In the genomic region with DNA sequence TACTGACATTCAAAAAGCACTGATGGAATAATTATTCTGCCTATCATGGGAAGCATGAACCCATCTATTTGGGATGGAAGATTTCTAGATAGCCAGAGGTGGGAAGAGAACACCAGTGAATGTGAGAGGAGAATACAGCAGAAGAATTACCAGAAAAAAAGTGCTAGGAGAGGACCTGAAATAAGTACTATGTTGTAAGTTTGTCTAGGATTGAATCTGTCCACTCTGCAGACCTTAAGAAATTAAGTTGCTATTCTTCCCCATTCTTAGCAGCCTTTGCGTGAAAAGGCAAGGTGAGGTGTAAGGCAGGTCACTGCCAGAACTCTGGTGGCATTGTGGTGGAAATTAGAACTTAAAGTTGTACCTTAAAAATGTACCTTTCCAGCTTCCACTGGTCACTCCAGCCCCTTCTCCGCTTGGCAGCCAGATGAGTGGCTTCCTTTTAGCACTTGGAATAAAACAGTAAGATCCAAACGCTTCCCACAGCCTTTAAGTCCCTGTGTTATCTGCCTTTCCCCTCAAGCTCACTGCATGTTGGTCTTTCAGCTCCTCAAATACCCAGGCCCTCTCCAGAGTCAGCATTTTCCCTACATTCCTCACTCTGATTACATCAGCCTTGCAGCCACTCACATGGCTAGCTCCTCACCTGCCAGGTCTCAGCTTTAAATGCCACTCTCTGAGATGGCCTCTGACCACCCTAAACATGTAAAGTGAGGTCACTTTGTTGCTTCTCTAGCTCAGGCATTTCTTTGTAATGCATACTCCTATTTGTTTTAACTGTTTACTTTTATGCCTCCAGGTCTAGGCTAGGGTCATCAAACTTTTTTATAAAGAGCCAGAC, we compare ENCODE assay signal across 14 cellular contexts.
A peak's percentile ranks its signal among the peaks of the same experiment; 100 is the strongest.
DNase-seq lines count a peak whose midpoint lies in the region; ATAC-seq, FAIRE-seq and TF ChIP-seq lines count a peak whose summit lies in the region.
"Had no signal": no experiment of that assay in that cellular context is flagged by ENCODE, and none has a peak within 500 bp of the region (broad histone marks: within the 10 kb centered on the region; RNA-seq: fewer than 3 reads in every experiment).

No MANE protein-coding gene starts in this region.

- H4K8ac ChIP-seq in IMR-90 (ENCODE audit: low read depth in 2 of 2, low read length in 2 of 2) (no peak overlapping the region), mesendoderm (ENCODE audit: low read depth, low read length) (no peak overlapping the region)

- no peak; the same call in 1 of the 2 replicates for TF ChIP-seq POLR2A in IMR-90 (IDR thresholded peaks at IDR 0.05; ENCODE audit: low read depth, low read length)
- TF ChIP-seq POLR2A in K562 (conservative IDR thresholded peaks at IDR 0.05), result peak; percentile 44; the same call in 1 of the 2 replicates

- no peak overlapping the region for H3K9ac ChIP-seq in IMR-90 (ENCODE audit: low read depth, low read length)
- H3K9ac ChIP-seq in K562 (ENCODE audit: insufficient read depth in 1 of 2, low read depth in 2 of 2, low read length in 2 of 2), result no peak overlapping the region
- H3K9ac ChIP-seq in mesendoderm (ENCODE audit: low read length), result peak overlapping the region; percentile 35

- H3K9me1 ChIP-seq in IMR-90 (ENCODE audit: insufficient read depth, low read length) (no peaks in the 10 kb centered on the region), K562 (ENCODE audit: control insufficient read depth, insufficient read depth, low read length) (peaks cover 6% of the 10 kb centered on the region)

- peak; percentile 64 for DNase-seq in DMS53 treated with DMSO at 0.1 percent for 48 hours (lab: John Stamatoyannopoulos, UW; ENCODE audit: unreplicated experiment)
- no peak for DNase-seq in IMR-90
- DNase-seq in K562 (ENCODE audit: extremely low read depth in 1 of 4, low spot score in 3 of 4), result no peak
- DNase-seq in mesendoderm, result peak; percentile 98
- DNase-seq in A172 (ENCODE audit: low spot score), result no peak
- DNase-seq: activated T-cell treated with anti-CD3 and anti-CD28 coated beads, Interleukin-2, amount 50 U/mL, for 1 hour; COR-L47; foreskin fibroblast; NCI-H1436; retina; transverse colon had no signal

- CTCF ChIA-PET in IMR-90 (lab: Yijun Ruan, JAX) (interaction anchor here (0.6 to 2.3 kb wide), 3 partner anchors 9 to 653 kb away, joined by 4 to 8 read pairs (median 6); no protein-coding TSS in a partner anchor), K562 (lab: Yijun Ruan, JAX; ENCODE audit: low intra/inter-chr PET ratio) (no interaction called here)

- H4K5ac ChIP-seq in IMR-90 (ENCODE audit: low read depth, low read length) (no peak overlapping the region), mesendoderm (ENCODE audit: low read length) (no peak overlapping the region)

- no TSS peak for BruUV-seq in IMR-90 (replicated peaks; lab: Mats Ljungman, UMichigan)
- no TSS peak for BruUV-seq in K562 (replicated peaks; lab: Mats Ljungman, UMichigan)

- no peak overlapping the region for H3K27ac ChIP-seq in IMR-90 (ENCODE audit: insufficient read depth, low read length)
- no peak overlapping the region for H3K27ac ChIP-seq in K562 (ENCODE audit: extremely low read depth, low read depth, low read length)
- peak overlapping the region; percentile 86 for H3K27ac ChIP-seq in mesendoderm (ENCODE audit: low read depth, low read length)
- H3K27ac ChIP-seq: transverse colon had no signal

- intact Hi-C loops in IMR-90 (cut with micrococcal nuclease), result no loop called here
- intact Hi-C loops in K562 (cut with micrococcal nuclease), result no loop called here

- H2AK5ac ChIP-seq in IMR-90 (ENCODE audit: low read depth, low read length), result no peak overlapping the region
- no peak overlapping the region for H2AK5ac ChIP-seq in mesendoderm (ENCODE audit: low read length)

- FAIRE-seq in K562 (lab: Jason Lieb, UNC), result no peak
- FAIRE-seq: GM12892 had no signal

- no peak overlapping the region for H2AFZ ChIP-seq in IMR-90 (replicated peaks; ENCODE audit: low read length, poor library complexity)
- H2AFZ ChIP-seq in K562 (ENCODE audit: low read depth, low read length), result no peak overlapping the region

- H3K4me1 ChIP-seq in IMR-90 (ENCODE audit: control insufficient read depth, insufficient read depth, low read length) (no peaks in the 10 kb centered on the region; the same call in 1 of the 2 replicates), K562 (replicated peaks in 1 of 2; ENCODE audit: control insufficient read depth in 2 of 2, insufficient read depth in 2 of 2, low read length in 2 of 2) (peaks cover 0 to 6% of the 10 kb centered on the region in 2 experiments; a peak in 2 of 5 replicates), mesendoderm (ENCODE audit: control insufficient read depth, low read depth, low read length) (peaks cover 5% of the 10 kb centered on the region)

- H2BK20ac ChIP-seq in IMR-90 (ENCODE audit: low read depth, low read length), result no peak overlapping the region

- no peak overlapping the region for H2AK9ac ChIP-seq in IMR-90 (replicated peaks; ENCODE audit: low read depth, low read length, poor library complexity)

- H3K4me2 ChIP-seq in IMR-90 (ENCODE audit: low read depth, low read length), result no peak overlapping the region
- no peak overlapping the region for H3K4me2 ChIP-seq in K562 (ENCODE audit: insufficient read depth, low read length)
- no peak overlapping the region for H3K4me2 ChIP-seq in mesendoderm (ENCODE audit: low read length)

- TF ChIP-seq CTCF in IMR-90 (conservative IDR thresholded peaks at IDR 0.05; ENCODE audit: low read depth, low read length), result no peak
- no peak for TF ChIP-seq CTCF in K562 (IDR thresholded peaks at IDR 0.05 in 2 of 3, conservative IDR thresholded peaks at IDR 0.05 in 1 of 3; ENCODE audit: insufficient read depth in 2 of 3, low read depth in 1 of 3, low read length in 3 of 3)

- dilution Hi-C loops in IMR-90 (cut with HindIII; ENCODE audit: low sequenced_read_pairs, unreplicated experiment), result no loop called here

- ATAC-seq in IMR-90 (ENCODE audit: low read depth) (peak; percentile 18; the same call in 1 of the 2 replicates), K562 (peak; percentile 22), GM21526 (IDR thresholded peaks at IDR 0.05; ENCODE audit: low FRiP score, unreplicated experiment) (no peak), HG03025 (IDR thresholded peaks at IDR 0.05; ENCODE audit: low FRiP score, unreplicated experiment) (no peak)

- H3K4ac ChIP-seq in IMR-90 (ENCODE audit: low read depth, low read length), result no peak overlapping the region
- no peak overlapping the region for H3K4ac ChIP-seq in mesendoderm (ENCODE audit: low read depth, low read length)

- no peak overlapping the region for H3K4me3 ChIP-seq in IMR-90 (ENCODE audit: insufficient read depth, low read depth, low read length)
- no peak overlapping the region for H3K4me3 ChIP-seq in K562
- H3K4me3 ChIP-seq in mesendoderm (ENCODE audit: low read length), result no peak overlapping the region
- H3K4me3 ChIP-seq: transverse colon had no signal

- H3K79me2 ChIP-seq in K562 (ENCODE audit: control insufficient read depth, insufficient read depth, low read length) (peaks cover 21% of the 10 kb centered on the region), mesendoderm (ENCODE audit: control insufficient read depth, insufficient read depth, low read length) (peaks cover 18% of the 10 kb centered on the region)

- no peak overlapping the region for H2BK15ac ChIP-seq in IMR-90 (ENCODE audit: low read depth, low read length)
- no peak overlapping the region for H2BK15ac ChIP-seq in mesendoderm (replicated peaks; ENCODE audit: low read depth)

- 70% methylated on average over 2 of the region's 3 CpGs; no CpG with 5 or more reads in 1 of the 2 experiments for WGBS in IMR-90 (ENCODE audit: extremely low coverage in 2 of 2, insufficient read length in 1 of 2), 2 experiments
- WGBS in K562 (ENCODE audit: insufficient coverage, low coverage, missing lambda C conversion rate), result 77% methylated on average over 3 of the region's 3 CpGs
- WGBS in mesendoderm (ENCODE audit: extremely low coverage, insufficient coverage, low lambda C conversion rate), result no CpG with 5 or more reads among the region's 3 CpGs

- H3K23ac ChIP-seq in IMR-90 (ENCODE audit: low read depth, low read length) (no peak overlapping the region), mesendoderm (ENCODE audit: low read length) (no peak overlapping the region)

- TF ChIP-seq RAD21 in IMR-90 (IDR thresholded peaks at IDR 0.05; ENCODE audit: low read length), result no peak
- no peak for TF ChIP-seq RAD21 in K562 (CRISPR knock-in tag; conservative IDR thresholded peaks at IDR 0.05 in 1 of 2, IDR thresholded peaks at IDR 0.05 in 1 of 2)

- no peak overlapping the region for H4K91ac ChIP-seq in IMR-90 (ENCODE audit: insufficient read depth, low read depth, low read length)

- H3K56ac ChIP-seq in IMR-90 (ENCODE audit: extremely low read depth, insufficient read depth, low read length) (no peak overlapping the region), mesendoderm (ENCODE audit: low read length) (peak overlapping the region; percentile 74)

- H3K9me3 ChIP-seq in IMR-90 (ENCODE audit: control insufficient read depth, insufficient read depth, low read length) (no peaks in the 10 kb centered on the region), K562 (replicated peaks; ENCODE audit: control insufficient read depth, insufficient read depth, low read depth, low read length) (no peaks in the 10 kb centered on the region)
- H3K9me3 ChIP-seq: transverse colon had no signal

- peaks cover 11% of the 10 kb centered on the region; the same call in 1 of the 2 replicates for H4K20me1 ChIP-seq in IMR-90 (ENCODE audit: insufficient read depth, low read length)
- H4K20me1 ChIP-seq in K562 (replicated peaks; ENCODE audit: control insufficient read depth, insufficient read depth, low read length), result no peaks in the 10 kb centered on the region

- H3K27me3 ChIP-seq in IMR-90 (ENCODE audit: control insufficient read depth, insufficient read depth, low read length) (no peaks in the 10 kb centered on the region), K562 (ENCODE audit: control insufficient read depth in 2 of 2, insufficient read depth in 2 of 2, low read length in 2 of 2) (no peaks in the 10 kb centered on the region), mesendoderm (ENCODE audit: insufficient read depth, low read length, poor library complexity) (no peaks in the 10 kb centered on the region)
- H3K27me3 ChIP-seq: transverse colon had no signal

- no peak for TF ChIP-seq EP300 in K562 (IDR thresholded peaks at IDR 0.05; ENCODE audit: low read length)

- H2BK5ac ChIP-seq in IMR-90 (ENCODE audit: low read depth, low read length, poor library complexity, severe bottlenecking), result no peak overlapping the region
- H2BK5ac ChIP-seq in mesendoderm (ENCODE audit: low read length), result no peak overlapping the region

- no peak overlapping the region for H3K14ac ChIP-seq in IMR-90 (replicated peaks; ENCODE audit: low read depth, low read length)

- H2BK120ac ChIP-seq in IMR-90 (ENCODE audit: low read depth, low read length) (no peak overlapping the region), mesendoderm (ENCODE audit: low read depth, low read length) (no peak overlapping the region)

- POLR2A ChIA-PET in IMR-90 (lab: Charles Lee; ENCODE audit: unreplicated experiment), result no interaction called here
- POLR2A ChIA-PET in K562 (lab: Yijun Ruan, JAX), result interaction anchor here (0.6 to 1.6 kb wide), 2 partner anchors 10 to 33 kb away, joined by 3 to 5 read pairs; no protein-coding TSS in a partner anchor

- H3K18ac ChIP-seq in IMR-90 (ENCODE audit: low read depth, low read length) (no peak overlapping the region), mesendoderm (ENCODE audit: low read length) (peak overlapping the region; percentile 85)

- H3K79me1 ChIP-seq in IMR-90 (ENCODE audit: low read depth in 1 of 2, low read length in 2 of 2) (peaks cover 21 to 23% of the 10 kb centered on the region in 2 experiments; a peak in 3 of 4 replicates), mesendoderm (ENCODE audit: low read length) (peaks cover 3% of the 10 kb centered on the region)

- H3K36me3 ChIP-seq in IMR-90 (ENCODE audit: control insufficient read depth, insufficient read depth, low read length) (peaks cover 22% of the 10 kb centered on the region), K562 (ENCODE audit: control insufficient read depth, insufficient read depth, low read length) (peaks cover 58% of the 10 kb centered on the region), mesendoderm (ENCODE audit: control insufficient read depth, insufficient read depth, low read length) (peaks cover 8% of the 10 kb centered on the region)

- in situ Hi-C loops in IMR-90 (cut with MboI; ENCODE audit: low sequenced_read_pairs), result loop anchor here (25.0 kb wide), 1 partner anchor 1404 kb away; no protein-coding TSS in a partner anchor
- in situ Hi-C loops in K562 (cut with MboI), result no loop called here

Comparison
In these comparisons a context has a peak if more than half of its experiments do, and no peak if none do; other contexts are left out.
1. DNase-seq: peak in DMS53 treated with DMSO at 0.1 percent for 48 hours (single experiment) and mesendoderm (single experiment); none in IMR-90 (single experiment), K562 (0 of 4) and A172 (single experiment).
2. ATAC-seq: peak in IMR-90 (single experiment) and K562 (single experiment); none in GM21526 (single experiment) and HG03025 (single experiment).